ENCODE assay signal across 9 cellular contexts in the genomic region with DNA sequence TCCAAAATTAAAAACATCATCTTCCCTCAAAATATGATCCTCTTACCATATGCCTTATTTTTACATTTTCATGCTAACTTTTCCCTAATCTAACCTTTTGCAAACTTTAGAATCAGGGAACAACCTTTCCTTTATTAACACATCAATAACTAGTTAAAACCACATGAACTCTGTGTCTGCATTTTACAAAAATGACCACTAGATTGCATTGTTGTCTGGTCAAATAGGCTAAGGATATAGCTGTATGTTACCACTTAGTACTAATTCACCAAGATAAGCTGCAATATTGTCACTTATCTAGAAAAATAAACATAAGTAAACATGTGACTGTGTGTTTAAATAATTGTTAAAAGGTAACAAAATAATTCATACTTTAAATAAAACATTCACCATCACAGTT.
DNase-seq lines count a peak whose midpoint lies in the region; ATAC-seq and TF ChIP-seq lines count a peak whose summit lies in the region.
"Had no signal": no experiment of that assay in that cellular context is flagged by ENCODE, and none has a peak within 500 bp of the region (broad histone marks: within the 10 kb centered on the region; RNA-seq: fewer than 3 reads in every experiment).

No MANE protein-coding gene starts in this region.

- DNase-seq in AG08395 (ENCODE audit: low spot score) (peak; percentile 5), Panc1 (ENCODE audit: low read depth, low spot score) (no peak), foreskin fibroblast (peak in 1 of 2 donors; percentile 35), tibial artery (no peak), SKM-1 treated with dmso at 0.1 percent for 144 hours (lab: John Stamatoyannopoulos, UW; ENCODE audit: unreplicated experiment) (no peak)
- no peak for DNase-seq in CD4-positive, alpha-beta T cell
- no peak for DNase-seq in activated naive CD4-positive, alpha-beta T cell treated with anti-CD3 and anti-CD28 coated beads, Interleukin-2, amount 10 ng/mL, durations not matched to agents 7 days and 5 days
- DNase-seq: activated effector memory CD4-positive, alpha-beta T cell treated with Interleukin-2 at 50 U/mL for 16 hours had no signal

- in situ Hi-C loops in Panc1 (cut with HindIII; ENCODE audit: low pct_unique_long_range_greater_than_20kb, low sequenced_read_pairs): no loop called here

- H3K36me3 Mint-ChIP-seq in CD4-positive, alpha-beta T cell (ENCODE audit: low read depth): peaks cover 38% of the 10 kb centered on the region
- peaks cover 20% of the 10 kb centered on the region for H3K36me3 Mint-ChIP-seq in activated naive CD4-positive, alpha-beta T cell treated with anti-CD3 and anti-CD28 coated beads, Interleukin-2, amount 10 ng/mL, durations not matched to agents 7 days and 5 days

- POLR2A ChIA-PET in Panc1 (lab: Charles Lee): no interaction called here
- POLR2A ChIA-PET in CD4-positive, alpha-beta T cell (lab: Charles Lee): no interaction called here

- H3K4me3 Mint-ChIP-seq in CD4-positive, alpha-beta T cell: no peak overlapping the region
- H3K4me3 Mint-ChIP-seq in activated naive CD4-positive, alpha-beta T cell treated with anti-CD3 and anti-CD28 coated beads, Interleukin-2, amount 10 ng/mL, durations not matched to agents 7 days and 5 days: no peak overlapping the region

- peak; percentile 43; the same call in 1 of the 2 replicates for TF ChIP-seq CTCF in Panc1 (IDR thresholded peaks at IDR 0.05)
- peak; percentile 21 for TF ChIP-seq CTCF in foreskin fibroblast (IDR thresholded peaks at IDR 0.05; ENCODE audit: low read depth, low read length)
- TF ChIP-seq CTCF in tibial artery (IDR thresholded peaks at IDR 0.05): no peak
- no peak for TF ChIP-seq CTCF in CD4-positive, alpha-beta T cell (IDR thresholded peaks at IDR 0.05)

- H3K9me3 Mint-ChIP-seq in CD4-positive, alpha-beta T cell: peaks cover 9% of the 10 kb centered on the region
- H3K9me3 Mint-ChIP-seq in activated naive CD4-positive, alpha-beta T cell treated with anti-CD3 and anti-CD28 coated beads, Interleukin-2, amount 10 ng/mL, durations not matched to agents 7 days and 5 days: peaks cover 11% of the 10 kb centered on the region

- H3K4me1 ChIP-seq in Panc1 (ENCODE audit: control insufficient read depth, insufficient read depth, low read length): no peaks in the 10 kb centered on the region; the same call in 1 of the 2 replicates
- peaks cover 0 to 11% (median 0%) of the 10 kb centered on the region in 4 donors for H3K4me1 ChIP-seq in tibial artery

- H3K27me3 ChIP-seq in Panc1 (ENCODE audit: control insufficient read depth, insufficient read depth, low read length) (no peaks in the 10 kb centered on the region), tibial artery (no peaks in the 10 kb centered on the region)
- H3K27me3 ChIP-seq in CD4-positive, alpha-beta T cell (ENCODE audit: control insufficient read depth, insufficient read depth, low read length): no peaks in the 10 kb centered on the region

- H3K36me3 ChIP-seq in Panc1 (ENCODE audit: control insufficient read depth, insufficient read depth, low read length): no peaks in the 10 kb centered on the region
- H3K36me3 ChIP-seq in tibial artery: peaks cover 0 to 8% (median 4%) of the 10 kb centered on the region in 3 donors

- H3K4me3 ChIP-seq in Panc1 (ENCODE audit: low read depth in 2 of 2, low read length in 2 of 2): no peak overlapping the region
- H3K4me3 ChIP-seq in foreskin fibroblast (ENCODE audit: low read depth in 1 of 2, low read length in 2 of 2): no peak overlapping the region
- H3K4me3 ChIP-seq in tibial artery: no peak overlapping the region

- ATAC-seq in GM18868 (IDR thresholded peaks at IDR 0.05; ENCODE audit: unreplicated experiment) (peak; percentile 72), Panc1 (no peak)
- ATAC-seq in CD4-positive, alpha-beta T cell (ENCODE audit: poor library complexity): no peak

- H3K4me1 Mint-ChIP-seq in CD4-positive, alpha-beta T cell (ENCODE audit: low read depth): peaks cover 52% of the 10 kb centered on the region
- H3K4me1 Mint-ChIP-seq in activated naive CD4-positive, alpha-beta T cell treated with anti-CD3 and anti-CD28 coated beads, Interleukin-2, amount 10 ng/mL, durations not matched to agents 7 days and 5 days: peaks cover 2% of the 10 kb centered on the region

- H3K27ac ChIP-seq in Panc1 (ENCODE audit: low read length) (no peak overlapping the region), tibial artery (no peak overlapping the region)
- H3K27ac ChIP-seq in CD4-positive, alpha-beta T cell (ENCODE audit: low read depth, low read length): no peak overlapping the region

- H3K9me3 ChIP-seq in Panc1 (ENCODE audit: control insufficient read depth, insufficient read depth, low read depth, low read length) (peaks cover 7% of the 10 kb centered on the region; the same call in 1 of the 2 replicates), tibial artery (peaks cover 0 to 8% (median 0%) of the 10 kb centered on the region in 3 donors)
- no peaks in the 10 kb centered on the region for H3K9me3 ChIP-seq in CD4-positive, alpha-beta T cell (ENCODE audit: control insufficient read depth, low read length)

- CTCF ChIA-PET in Panc1 (lab: Charles Lee): interaction anchor here (0.6 to 0.8 kb wide), 3 partner anchors 66 to 176 kb away, joined by 3 to 7 read pairs (median 5); no protein-coding TSS in a partner anchor
- CTCF ChIA-PET in CD4-positive, alpha-beta T cell (lab: Charles Lee): no interaction called here
- CTCF ChIA-PET in activated naive CD4-positive, alpha-beta T cell treated with anti-CD3 and anti-CD28 coated beads, Interleukin-2, amount 10 ng/mL, durations not matched to agents 7 days and 5 days (lab: Charles Lee): interaction anchor here (1.2 kb wide), 1 partner anchor 176 kb away, joined by 4 read pairs; no protein-coding TSS in a partner anchor

- H3K27me3 Mint-ChIP-seq in CD4-positive, alpha-beta T cell: no peaks in the 10 kb centered on the region
- H3K27me3 Mint-ChIP-seq in activated naive CD4-positive, alpha-beta T cell treated with anti-CD3 and anti-CD28 coated beads, Interleukin-2, amount 10 ng/mL, durations not matched to agents 7 days and 5 days: no peaks in the 10 kb centered on the region

- intact Hi-C loops in Panc1 (cut with micrococcal nuclease; ENCODE audit: unreplicated experiment) (loop anchor here (5.0 kb wide), 1 partner anchor 224 kb away; the partner anchor contains the start of gene LHX9), tibial artery (cut with DNase I; ENCODE audit: low total_unique reads) (no loop called here)
- intact Hi-C loops in CD4-positive, alpha-beta T cell (cut with DNase I, micrococcal nuclease): loop anchor here in 1 of 2 experiments (10.0 kb wide), 1 partner anchor 172 kb away; no protein-coding TSS in a partner anchor

- no peak overlapping the region for H3K27ac Mint-ChIP-seq in CD4-positive, alpha-beta T cell
- no peak overlapping the region for H3K27ac Mint-ChIP-seq in activated naive CD4-positive, alpha-beta T cell treated with anti-CD3 and anti-CD28 coated beads, Interleukin-2, amount 10 ng/mL, durations not matched to agents 7 days and 5 days

- no TSS peak for BruUV-seq in Panc1 (replicated peaks; lab: Mats Ljungman, UMichigan)

Comparison
In these comparisons a context has a peak if more than half of its experiments do, and no peak if none do; other contexts are left out.
1. CTCF ChIP-seq: peak in Panc1 (single experiment) and foreskin fibroblast (single experiment); none in tibial artery (0 of 2) and CD4-positive, alpha-beta T cell (single experiment).